ENCODE assay signal across 3 cellular contexts in genomic region chr21:20649231-20649630, GRCh38.
"Had no signal": no experiment of that assay in that cellular context is flagged by ENCODE, and none has a peak within 500 bp of the region (broad histone marks: within the 10 kb centered on the region; RNA-seq: fewer than 3 reads in every experiment).

No MANE protein-coding gene starts in this region.

- DNase-seq: GDM1, GF-D8 had no signal

- ATAC-seq: GM12878 had no signal

- H3K4me3 ChIP-seq: GM12878 had no signal
